Comparison of ENCODE assay signal across 26 cellular contexts in genomic region chr6:170062209-170062903, GRCh38.
DNase-seq lines count a peak whose midpoint lies in the region; ATAC-seq and TF ChIP-seq lines count a peak whose summit lies in the region.
"Had no signal": no experiment of that assay in that cellular context is flagged by ENCODE, and none has a peak within 500 bp of the region (broad histone marks: within the 10 kb centered on the region; RNA-seq: fewer than 3 reads in every experiment).

No MANE protein-coding gene starts in this region.

- peaks cover 6% of the 10 kb centered on the region; the same call in 2 of the 3 replicates for H3K36me3 Mint-ChIP-seq in GM23338 (ENCODE audit: low read depth)
- H3K36me3 Mint-ChIP-seq in T-helper 17 cell (ENCODE audit: low read depth) = no peaks in the 10 kb centered on the region
- peaks cover 6% of the 10 kb centered on the region for H3K36me3 Mint-ChIP-seq in stimulated activated effector memory CD8-positive, alpha-beta T cell treated with anti-CD3 and anti-CD28 coated beads, Interleukin-12 subunit alpha, Interleukin-12 subunit beta, amount 100 ng/mL, for 72 hours
- H3K36me3 Mint-ChIP-seq: CD4-positive, CD25-positive, alpha-beta regulatory T cell; naive thymus-derived CD4-positive, alpha-beta T cell had no signal

- H3K79me2 ChIP-seq in GM23338 (replicated peaks; ENCODE audit: insufficient read depth) = no peaks in the 10 kb centered on the region

- H3K27me3 Mint-ChIP-seq in GM23338 (ENCODE audit: insufficient read depth, low read depth, poor library complexity) (peaks cover 4% of the 10 kb centered on the region), T-helper 17 cell (peaks cover 16% of the 10 kb centered on the region)
- H3K27me3 Mint-ChIP-seq: activated CD4-positive, alpha-beta memory T cell treated with anti-CD3 and anti-CD28 coated beads, Interleukin-2, amount 10 ng/mL, durations not matched to agents 7 days and 5 days; naive thymus-derived CD4-positive, alpha-beta T cell had no signal

- H3K9me3 ChIP-seq in T-helper 17 cell (ENCODE audit: control insufficient read depth, low read length, poor library complexity, severe bottlenecking) = no peaks in the 10 kb centered on the region
- H3K9me3 ChIP-seq: SK-N-SH had no signal

- peak; percentile 35; the same call in 2 of the 3 replicates for ATAC-seq in GM23338
- no peak for ATAC-seq in T-helper 17 cell
- peak; percentile 35 for ATAC-seq in stimulated activated effector memory CD8-positive, alpha-beta T cell treated with anti-CD3 and anti-CD28 coated beads, Interleukin-12 subunit alpha, Interleukin-12 subunit beta, amount 100 ng/mL, for 72 hours
- no peak for ATAC-seq in GM21390 (IDR thresholded peaks at IDR 0.05; ENCODE audit: unreplicated experiment)
- ATAC-seq: naive thymus-derived CD4-positive, alpha-beta T cell; WTC11 had no signal

- H3K27me3 ChIP-seq in GM23338 (ENCODE audit: insufficient read depth) = no peaks in the 10 kb centered on the region

- no peak overlapping the region for H3K4me3 ChIP-seq in GM23338

- peaks cover 12% of the 10 kb centered on the region for H3K9me3 Mint-ChIP-seq in GM23338
- H3K9me3 Mint-ChIP-seq in stimulated activated effector memory CD8-positive, alpha-beta T cell treated with anti-CD3 and anti-CD28 coated beads, Interleukin-12 subunit alpha, Interleukin-12 subunit beta, amount 100 ng/mL, for 72 hours = no peaks in the 10 kb centered on the region
- H3K9me3 Mint-ChIP-seq: activated CD4-positive, alpha-beta memory T cell treated with anti-CD3 and anti-CD28 coated beads, Interleukin-2, amount 10 ng/mL, durations not matched to agents 7 days and 5 days had no signal

- TF ChIP-seq CTCF in GM23338 (conservative IDR thresholded peaks at IDR 0.05; ENCODE audit: low read depth in 2 of 2) = no peak

- no peaks in the 10 kb centered on the region for H3K4me1 ChIP-seq in GM23338 (ENCODE audit: insufficient read depth)

- H2AFZ ChIP-seq in GM23338 = no peak overlapping the region

- H3K27ac Mint-ChIP-seq in GM23338 = no peak overlapping the region
- H3K27ac Mint-ChIP-seq in T-helper 17 cell = no peak overlapping the region
- H3K27ac Mint-ChIP-seq in stimulated activated effector memory CD8-positive, alpha-beta T cell treated with anti-CD3 and anti-CD28 coated beads, Interleukin-12 subunit alpha, Interleukin-12 subunit beta, amount 100 ng/mL, for 72 hours = peak overlapping the region; percentile 60
- H3K27ac Mint-ChIP-seq: activated CD4-positive, alpha-beta memory T cell treated with anti-CD3 and anti-CD28 coated beads, Interleukin-2, amount 10 ng/mL, durations not matched to agents 7 days and 5 days; CD4-positive, CD25-positive, alpha-beta regulatory T cell; naive thymus-derived CD4-positive, alpha-beta T cell; progenitor cell of endocrine pancreas; WTC11 had no signal

- no peaks in the 10 kb centered on the region for H3F3A ChIP-seq in GM23338 (replicated peaks; ENCODE audit: low read depth)

- no peak overlapping the region for H3K27ac ChIP-seq in GM23338 (ENCODE audit: low read depth)

- no peaks in the 10 kb centered on the region for H3K36me3 ChIP-seq in GM23338 (ENCODE audit: insufficient read depth)

- no peak overlapping the region for H3K4me3 Mint-ChIP-seq in GM23338
- H3K4me3 Mint-ChIP-seq in T-helper 17 cell = peak overlapping the region; percentile 25
- no peak overlapping the region for H3K4me3 Mint-ChIP-seq in stimulated activated effector memory CD8-positive, alpha-beta T cell treated with anti-CD3 and anti-CD28 coated beads, Interleukin-12 subunit alpha, Interleukin-12 subunit beta, amount 100 ng/mL, for 72 hours
- H3K4me3 Mint-ChIP-seq: activated CD4-positive, alpha-beta memory T cell treated with anti-CD3 and anti-CD28 coated beads, Interleukin-2, amount 10 ng/mL, durations not matched to agents 7 days and 5 days; CD4-positive, CD25-positive, alpha-beta regulatory T cell; naive thymus-derived CD4-positive, alpha-beta T cell; WTC11 had no signal

- H3K4me1 Mint-ChIP-seq in GM23338 (peaks cover 4% of the 10 kb centered on the region), T-helper 17 cell (peaks cover 4% of the 10 kb centered on the region)
- peaks cover 4% of the 10 kb centered on the region for H3K4me1 Mint-ChIP-seq in stimulated activated effector memory CD8-positive, alpha-beta T cell treated with anti-CD3 and anti-CD28 coated beads, Interleukin-12 subunit alpha, Interleukin-12 subunit beta, amount 100 ng/mL, for 72 hours
- H3K4me1 Mint-ChIP-seq: activated CD4-positive, alpha-beta memory T cell treated with anti-CD3 and anti-CD28 coated beads, Interleukin-2, amount 10 ng/mL, durations not matched to agents 7 days and 5 days; CD4-positive, CD25-positive, alpha-beta regulatory T cell had no signal

- H3K4me2 ChIP-seq in GM23338 = no peak overlapping the region
- H3K4me2 ChIP-seq: SK-N-SH had no signal

- no peaks in the 10 kb centered on the region for H4K20me1 ChIP-seq in GM23338 (replicated peaks; ENCODE audit: insufficient read depth)

- no peaks in the 10 kb centered on the region; the same call in 1 of the 2 replicates for H3K9me2 ChIP-seq in GM23338 (ENCODE audit: insufficient read depth)
- H3K9me2 ChIP-seq: SK-N-SH had no signal

- DNase-seq in GM23338 (ENCODE audit: low spot score) (no peak), T-helper 17 cell (no peak), mesenteric fat pad (ENCODE audit: low spot score) (peak; percentile 74), occipital lobe (lab: John Stamatoyannopoulos, UW) (no peak), DMS153 (lab: John Stamatoyannopoulos, UW) (no peak)
- DNase-seq in stimulated activated effector memory CD8-positive, alpha-beta T cell treated with anti-CD3 and anti-CD28 coated beads, Interleukin-12 subunit alpha, Interleukin-12 subunit beta, amount 100 ng/mL, for 72 hours (ENCODE audit: low spot score in 2 of 2) = no peak
- DNase-seq: activated CD4-positive, alpha-beta memory T cell treated with anti-CD3 and anti-CD28 coated beads, Interleukin-2, amount 10 ng/mL, durations not matched to agents 7 days and 5 days; activated T-cell treated with anti-CD3 and anti-CD28 coated beads for 4 hours; caudate nucleus; CD4-positive, CD25-positive, alpha-beta regulatory T cell; DMS79; foreskin melanocyte; GOT3; hippocampal formation; KBM-7; mesenchymal stem cell; NCI-H1694; NCI-H446 treated with DMSO at 0.1 percent for 48 hours; NK-92 treated with Interleukin-12 subunit alpha and Interleukin-12 subunit beta, amount 100 ng/mL, for 24 hours; SK-N-SH; small intestine; stimulated activated CD4-positive, alpha-beta T cell treated with anti-CD3 and anti-CD28 coated beads, Interleukin-4, amount 100 ng/mL, for 1 hour had no signal

TF ChIP-seq in GM23338, 12 proteins besides CTCF, POLR2A, EP300 and RAD21 (continues in another document):
- TF ChIP-seq ETS1 (IDR thresholded peaks at IDR 0.05) = no peak
- no peak for TF ChIP-seq REST (IDR thresholded peaks at IDR 0.05; ENCODE audit: unreplicated experiment)
- no peak for TF ChIP-seq POLR2AphosphoS5 (IDR thresholded peaks at IDR 0.05; ENCODE audit: low read depth)

Comparison
In these comparisons a context has a peak if more than half of its experiments do, and no peak if none do; other contexts are left out.
1. ATAC-seq: peak in GM23338 (single experiment) and stimulated activated effector memory CD8-positive, alpha-beta T cell treated with anti-CD3 and anti-CD28 coated beads, Interleukin-12 subunit alpha, Interleukin-12 subunit beta, amount 100 ng/mL, for 72 hours (single experiment); none in T-helper 17 cell (single experiment) and GM21390 (single experiment).